ENCODE assay signal across 8 cellular contexts in genomic region chr11:65859812-65860277, GRCh38. TPM values are rescaled to one million over a fixed set of nuclear protein-coding genes. Genes with fewer than 3 reads are reported as not detected.
DNase-seq lines count a peak whose midpoint lies in the region; ATAC-seq, FAIRE-seq and TF ChIP-seq lines count a peak whose summit lies in the region.

No MANE protein-coding gene starts in this region.

- no peak for FAIRE-seq in kidney (lab: Jason Lieb, UNC)

- TF ChIP-seq CTCF in AG04450 (IDR thresholded peaks at IDR 0.05; ENCODE audit: low read depth, low read length) (no peak), kidney (IDR thresholded peaks at IDR 0.05; ENCODE audit: borderline replicate concordance, extremely low read depth, insufficient read depth) (no peak)

- no peak for DNase-seq in AG04450 (ENCODE audit: low read depth, low spot score)
- DNase-seq in HEK293T (ENCODE audit: extremely low spot score), result no peak
- no peak for DNase-seq in activated naive CD4-positive, alpha-beta T cell treated with anti-CD3 and anti-CD28 coated beads, Interleukin-2, amount 50 U/mL, for 72 hours (ENCODE audit: low spot score in 2 of 2)
- DNase-seq in kidney, result no peak
- peak in 10 of 49 donors; percentile 48 to 72 (median 64) for DNase-seq in substantia nigra (lab: John Stamatoyannopoulos, UW)

- CTCF ChIA-PET in AG04450 (lab: Charles Lee) (interaction anchor here (0.5 to 3.1 kb wide), 32 partner anchors 9 to 706 kb away, joined by 3 to 39 read pairs (median 4); partner anchors contain the start of genes BANF1, CCDC85B, FIBP and KAT5), HEK293T (lab: Yijun Ruan, JAX) (interaction anchor here (0.6 to 3.7 kb wide), 26 partner anchors 9 to 438 kb away, joined by 3 to 59 read pairs (median 4); partner anchors contain the start of genes BANF1, CCDC85B, EIF1AD and FIBP)

- peak overlapping the region; percentile 92 to 100 for H3K9ac ChIP-seq in kidney (ENCODE audit: low read length in 2 of 2)

- peak overlapping the region; percentile 92 to 99 for H3K27ac Mint-ChIP-seq in activated naive CD4-positive, alpha-beta T cell treated with anti-CD3 and anti-CD28 coated beads, Interleukin-2, amount 50 U/mL, for 72 hours

- peaks cover 43 to 55% of the 10 kb centered on the region in 2 donors for H3K36me3 Mint-ChIP-seq in activated naive CD4-positive, alpha-beta T cell treated with anti-CD3 and anti-CD28 coated beads, Interleukin-2, amount 50 U/mL, for 72 hours

- intact Hi-C loops in kidney (cut with DNase I), result no loop called here

- H3K9me3 Mint-ChIP-seq in activated naive CD4-positive, alpha-beta T cell treated with anti-CD3 and anti-CD28 coated beads, Interleukin-2, amount 50 U/mL, for 72 hours, result no peaks in the 10 kb centered on the region

- peak overlapping the region; percentile 99 for H3K27ac ChIP-seq in AG04450 (ENCODE audit: low read depth, low read length)
- peak overlapping the region; percentile 98 to 100 for H3K27ac ChIP-seq in kidney (ENCODE audit: low read depth in 2 of 2, low read length in 2 of 2)
- peak overlapping the region; percentile 89 for H3K27ac ChIP-seq in substantia nigra (ENCODE audit: low read depth, low read length, poor library complexity, severe bottlenecking)

- H3K4me1 ChIP-seq in kidney (ENCODE audit: control insufficient read depth in 1 of 2, insufficient read depth in 1 of 2, low read depth in 1 of 2, low read length in 2 of 2), result peaks cover 25 to 31% of the 10 kb centered on the region in 2 donors

- H3K9me3 ChIP-seq in AG04450 (ENCODE audit: control insufficient read depth, insufficient read depth, low read length) (no peaks in the 10 kb centered on the region; the same call in 1 of the 2 replicates), kidney (ENCODE audit: control insufficient read depth in 1 of 2, low read length in 2 of 2) (no peaks in the 10 kb centered on the region)

- peaks cover 22 to 31% of the 10 kb centered on the region in 2 donors for H3K36me3 ChIP-seq in kidney (ENCODE audit: control insufficient read depth in 1 of 2, insufficient read depth in 2 of 2, low read length in 2 of 2)

- POLR2A ChIA-PET in AG04450 (lab: Yijun Ruan, JAX), result interaction anchor here (0.5 to 2.9 kb wide), 19 partner anchors 9 to 208 kb away, joined by 3 to 65 read pairs (median 4); partner anchors contain the start of genes CCDC85B, EFEMP2, FIBP and KAT5
- POLR2A ChIA-PET in HEK293T (lab: Yijun Ruan, JAX), result interaction anchor here (0.7 to 17.2 kb wide), 28 partner anchors 10 to 486 kb away, joined by 3 to 289 read pairs (median 6); partner anchors contain the start of genes BANF1, CCDC85B, CTSW and EIF1AD

- H3K4me3 ChIP-seq in AG04450 (ENCODE audit: low read depth, low read length) (peak overlapping the region; percentile 93), kidney (ENCODE audit: low read length in 2 of 2) (peak overlapping the region; percentile 66 to 96)

- no peaks in the 10 kb centered on the region for H3K27me3 ChIP-seq in AG04450 (ENCODE audit: control insufficient read depth, insufficient read depth, low read length)

- ATAC-seq in activated naive CD4-positive, alpha-beta T cell treated with anti-CD3 and anti-CD28 coated beads, Interleukin-2, amount 50 U/mL, for 72 hours, result peak; percentile 0 to 4
- ATAC-seq in GM18909 (IDR thresholded peaks at IDR 0.05; ENCODE audit: poor library complexity, unreplicated experiment) (no peak), HG03432 (IDR thresholded peaks at IDR 0.05; ENCODE audit: unreplicated experiment) (no peak), HG03039 (IDR thresholded peaks at IDR 0.05; ENCODE audit: unreplicated experiment) (no peak)

TF ChIP-seq in HEK293T, 16 proteins besides CTCF, POLR2A, EP300 and RAD21:
- TF ChIP-seq FOXM1 (IDR thresholded peaks at IDR 0.05; ENCODE audit: borderline replicate concordance) (no peak), L3MBTL2 (conservative IDR thresholded peaks at IDR 0.05) (peak; percentile 58)

RNA-seq across cellular contexts. Expression of gene MUS81, which starts 0.4 kb away (rescaled TPM):
- polyA plus RNA-seq in AG04450 (2011; rRNA removed) (23.8 and 27.5 TPM in 2 replicates), kidney (ENCODE audit: insufficient read depth, low read depth, low replicate concordance) (31.2 TPM)
- 23.4 and 28.7 TPM in 2 replicates for polyA minus RNA-seq in AG04450 (2011; rRNA and poly(A)+ RNA removed)
- 10 to 100 TPM; 63.9 to 64.0 TPM for total RNA-seq in activated naive CD4-positive, alpha-beta T cell treated with anti-CD3 and anti-CD28 coated beads, Interleukin-2, amount 50 U/mL, for 72 hours
- 54.9 TPM for total RNA-seq in kidney

RNA-seq across cellular contexts. Expression of gene CFL1, which starts 1.9 kb away (rescaled TPM):
- polyA plus RNA-seq in AG04450 (2011; rRNA removed) (1,553 and 1,822 TPM in 2 replicates), kidney (ENCODE audit: insufficient read depth, low read depth, low replicate concordance) (846 TPM)
- 2,126 and 2,698 TPM in 2 replicates for polyA minus RNA-seq in AG04450 (2011; rRNA and poly(A)+ RNA removed)
- total RNA-seq in activated naive CD4-positive, alpha-beta T cell treated with anti-CD3 and anti-CD28 coated beads, Interleukin-2, amount 50 U/mL, for 72 hours, result 1,000 to 10,000 TPM in 1 of 2 donors, 100 to 1,000 TPM in 1; 855 to 1,265 TPM
- 705 TPM for total RNA-seq in kidney

RNA-seq across cellular contexts. Expression of gene EFEMP2, which starts 12.8 kb away (rescaled TPM):
- polyA plus RNA-seq in AG04450 (2011; rRNA removed) (190 and 279 TPM in 2 replicates), kidney (ENCODE audit: insufficient read depth, low read depth, low replicate concordance) (60.0 TPM)
- polyA minus RNA-seq in AG04450 (2011; rRNA and poly(A)+ RNA removed), result 72.8 and 112 TPM in 2 replicates
- total RNA-seq in activated naive CD4-positive, alpha-beta T cell treated with anti-CD3 and anti-CD28 coated beads, Interleukin-2, amount 50 U/mL, for 72 hours, result 10 to 100 TPM; 15.2 to 41.8 TPM
- total RNA-seq in kidney, result 64.2 TPM

RNA-seq across cellular contexts. Expression of gene CTSW, which starts 19.8 kb away (rescaled TPM):
- not detected in 2 replicates for polyA plus RNA-seq in AG04450 (2011; rRNA removed)
- polyA minus RNA-seq in AG04450 (2011; rRNA and poly(A)+ RNA removed), result 0.55 TPM in 1 of 2 replicates, not detected in the other
- total RNA-seq in activated naive CD4-positive, alpha-beta T cell treated with anti-CD3 and anti-CD28 coated beads, Interleukin-2, amount 50 U/mL, for 72 hours, result 10 to 100 TPM in 1 of 2 donors, 1 to 10 TPM in 1; 2.2 to 16.8 TPM
- 3.9 TPM for total RNA-seq in kidney
- polyA plus RNA-seq in kidney (ENCODE audit: insufficient read depth, low read depth, low replicate concordance), result 1.3 TPM

RNA-seq across cellular contexts. Expression of gene SNX32, which starts 26.1 kb away (rescaled TPM):
- 0.30 and 0.57 TPM in 2 replicates for polyA plus RNA-seq in AG04450 (2011; rRNA removed)
- polyA minus RNA-seq in AG04450 (2011; rRNA and poly(A)+ RNA removed), result 0.46 and 0.65 TPM in 2 replicates
- 1 to 10 TPM; 3.8 to 5.0 TPM for total RNA-seq in activated naive CD4-positive, alpha-beta T cell treated with anti-CD3 and anti-CD28 coated beads, Interleukin-2, amount 50 U/mL, for 72 hours
- total RNA-seq in kidney, result 1.0 TPM
- 0.43 TPM for polyA plus RNA-seq in kidney (ENCODE audit: insufficient read depth, low read depth, low replicate concordance)

Comparison
In these comparisons a context has a peak if more than half of its experiments do, and no peak if none do; other contexts are left out.
1. ATAC-seq: peak in activated naive CD4-positive, alpha-beta T cell treated with anti-CD3 and anti-CD28 coated beads, Interleukin-2, amount 50 U/mL, for 72 hours (2 of 2); none in GM18909 (single experiment), HG03432 (single experiment) and HG03039 (single experiment).
2. Peak in every context shown above with its lines, with median percentiles within 50 percentile points of each other: H3K27ac ChIP-seq.